ENCODE assay signal across 13 cellular contexts in the genomic region with DNA sequence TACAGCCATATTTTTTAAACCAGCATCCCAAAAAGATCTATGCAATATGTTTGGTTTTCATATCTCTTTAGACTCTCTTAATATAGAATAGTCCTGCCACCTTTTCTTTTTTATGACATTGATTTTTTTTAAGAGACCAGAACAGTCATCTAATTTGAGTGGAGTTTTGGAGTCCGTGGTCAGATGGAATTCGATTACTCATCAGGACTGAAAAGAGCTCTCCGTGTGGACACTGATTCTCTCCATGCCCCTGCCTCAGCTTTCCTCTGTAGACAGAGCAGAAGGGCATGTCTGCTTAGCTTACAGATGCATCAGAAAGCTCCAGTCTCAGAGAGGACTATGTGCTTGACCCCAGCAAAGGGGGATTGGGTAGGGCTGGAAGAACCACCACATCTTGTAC. TPM values are rescaled to one million over a fixed set of nuclear protein-coding genes. Genes with fewer than 3 reads are reported as not detected.
DNase-seq lines count a peak whose midpoint lies in the region; ATAC-seq and TF ChIP-seq lines count a peak whose summit lies in the region.
"Had no signal": no experiment of that assay in that cellular context is flagged by ENCODE, and none has a peak within 500 bp of the region (broad histone marks: within the 10 kb centered on the region; RNA-seq: fewer than 3 reads in every experiment).

No MANE protein-coding gene starts in this region.

- H3K27ac ChIP-seq in right cardiac atrium (ENCODE audit: low read length) (no peak overlapping the region), endodermal cell (ENCODE audit: low read depth, low read length) (no peak overlapping the region)
- H3K27ac ChIP-seq: sigmoid colon had no signal

- intact Hi-C loops in left ventricle myocardium superior (cut with micrococcal nuclease) = no loop called here
- intact Hi-C loops in right cardiac atrium (cut with DNase I) = no loop called here
- intact Hi-C loops in posterior cingulate gyrus (cut with DNase I) = no loop called here

- peaks cover 11% of the 10 kb centered on the region for H3K36me3 Mint-ChIP-seq in endodermal cell (ENCODE audit: low read depth)

- WGBS in right cardiac atrium = 43% methylated on average over 3 of the region's 3 CpGs
- 74 to 87% methylated on average over 3 of the region's 3 CpGs for WGBS in endodermal cell (ENCODE audit: insufficient coverage in 1 of 2, insufficient read length in 1 of 2), 2 experiments

- no peaks in the 10 kb centered on the region for H3K27me3 ChIP-seq in right cardiac atrium (ENCODE audit: control insufficient read depth, insufficient read depth)
- no peaks in the 10 kb centered on the region for H3K27me3 ChIP-seq in endodermal cell (ENCODE audit: control insufficient read depth, insufficient read depth, low read length, poor library complexity, severe bottlenecking)
- H3K27me3 ChIP-seq: sigmoid colon had no signal

- H3K27me3 Mint-ChIP-seq in endodermal cell (ENCODE audit: insufficient read depth) = no peaks in the 10 kb centered on the region
- H3K27me3 Mint-ChIP-seq: activated naive CD4-positive, alpha-beta T cell treated with anti-CD3 and anti-CD28 coated beads, Interleukin-2, amount 10 ng/mL, durations not matched to agents 7 days and 5 days had no signal

- H3K4me1 Mint-ChIP-seq in endodermal cell = no peaks in the 10 kb centered on the region
- H3K4me1 Mint-ChIP-seq: B cell had no signal

- H3K9me3 ChIP-seq in right cardiac atrium (ENCODE audit: control insufficient read depth, low read length) (no peaks in the 10 kb centered on the region), endodermal cell (ENCODE audit: control insufficient read depth, low read length) (peaks cover 25% of the 10 kb centered on the region)

- no peak for DNase-seq in left ventricle myocardium superior
- DNase-seq in right cardiac atrium = no peak
- peak; percentile 98 for DNase-seq in SW480 (ENCODE audit: low spot score)
- DNase-seq in fibroblast of villous mesenchyme (ENCODE audit: low read depth) = peak; percentile 75
- DNase-seq in endodermal cell = no peak
- no peak for DNase-seq in OCI-M1 (lab: John Stamatoyannopoulos, UW)
- DNase-seq in NCI-H1105 treated with DMSO at 0.1 percent for 48 hours (lab: John Stamatoyannopoulos, UW) = no peak
- DNase-seq in posterior cingulate gyrus = no peak
- DNase-seq: activated naive CD4-positive, alpha-beta T cell treated with anti-CD3 and anti-CD28 coated beads, Interleukin-2, amount 10 ng/mL, durations not matched to agents 7 days and 5 days; NCI-H1694 treated with DMSO at 0.1 percent for 48 hours; sigmoid colon; T-helper 2 cell had no signal

- peaks cover 30% of the 10 kb centered on the region for H3K9me3 Mint-ChIP-seq in endodermal cell

- H3K4me3 Mint-ChIP-seq in endodermal cell = no peak overlapping the region
- H3K4me3 Mint-ChIP-seq: activated naive CD4-positive, alpha-beta T cell treated with anti-CD3 and anti-CD28 coated beads, Interleukin-2, amount 10 ng/mL, durations not matched to agents 7 days and 5 days; B cell had no signal

- H3K9ac ChIP-seq in endodermal cell (ENCODE audit: extremely low read depth, low read length, poor library complexity, severe bottlenecking) = no peak overlapping the region

- no peak overlapping the region for H3K27ac Mint-ChIP-seq in endodermal cell
- H3K27ac Mint-ChIP-seq: activated naive CD4-positive, alpha-beta T cell treated with anti-CD3 and anti-CD28 coated beads, Interleukin-2, amount 10 ng/mL, durations not matched to agents 7 days and 5 days; B cell had no signal

- TF ChIP-seq CTCF in fibroblast of villous mesenchyme (IDR thresholded peaks at IDR 0.05; ENCODE audit: insufficient read depth, low read depth, low read length) = no peak
- no peak for TF ChIP-seq CTCF in endodermal cell (conservative IDR thresholded peaks at IDR 0.05)

- ATAC-seq in left ventricle myocardium superior (peak; percentile 30), right cardiac atrium (no peak)

- no peak overlapping the region for H3K4me3 ChIP-seq in right cardiac atrium (ENCODE audit: low read length)
- H3K4me3 ChIP-seq in fibroblast of villous mesenchyme (ENCODE audit: low read depth, low read length) = no peak overlapping the region
- H3K4me3 ChIP-seq in endodermal cell (ENCODE audit: low read length) = no peak overlapping the region
- H3K4me3 ChIP-seq: sigmoid colon had no signal

- no peaks in the 10 kb centered on the region for H3K36me3 ChIP-seq in endodermal cell (ENCODE audit: control insufficient read depth, insufficient read depth, low read length)
- H3K36me3 ChIP-seq: sigmoid colon had no signal

- H3K4me1 ChIP-seq in right cardiac atrium (ENCODE audit: control insufficient read depth, insufficient read depth, low read length) (no peaks in the 10 kb centered on the region), endodermal cell (ENCODE audit: control insufficient read depth, insufficient read depth, low read length) (no peaks in the 10 kb centered on the region)
- H3K4me1 ChIP-seq: sigmoid colon had no signal

RNA-seq across cellular contexts. Expression of a gene that starts 27.8 kb away (rescaled TPM):
- total RNA-seq in left ventricle myocardium superior (not detected), right cardiac atrium (under 1 TPM in 1 of 4 donors, not detected in 3; 0.28 TPM), fibroblast of villous mesenchyme (under 0.01 TPM in 1 of 2 replicates, not detected in the other), endodermal cell (1 to 10 TPM in 1 of 2 donors, under 1 TPM in 1; 0.31 to 1.0 TPM)
- polyA plus RNA-seq in right cardiac atrium = 0.14 TPM
- polyA plus RNA-seq in endodermal cell (2013, experiment 1 of 2) = not detected
- not detected for polyA plus RNA-seq in endodermal cell (2013, experiment 2 of 2)
- total RNA-seq: B cell, sigmoid colon had no signal

RNA-seq across cellular contexts. Expression of a gene that starts 49.7 kb away (rescaled TPM):
- total RNA-seq in left ventricle myocardium superior (332 TPM), right cardiac atrium (100 to 1,000 TPM in 2 of 4 donors, 10 to 100 TPM in 2; 72.4 to 176 (median 94.8) TPM), fibroblast of villous mesenchyme (69.1 and 71.2 TPM in 2 replicates), endodermal cell (100 to 1,000 TPM in 1 of 2 donors, 10 to 100 TPM in 1; 98.5 to 213 TPM)
- polyA plus RNA-seq in right cardiac atrium = 26.4 TPM
- polyA plus RNA-seq in endodermal cell (2013, experiment 1 of 2) = 28.0 TPM
- 25.9 TPM for polyA plus RNA-seq in endodermal cell (2013, experiment 2 of 2)

Comparison
In these comparisons a context has a peak if more than half of its experiments do, and no peak if none do; other contexts are left out.
1. DNase-seq: peak in SW480 (single experiment) and fibroblast of villous mesenchyme (single experiment); none in left ventricle myocardium superior (single experiment), right cardiac atrium (0 of 3), endodermal cell (single experiment), OCI-M1 (single experiment), NCI-H1105 treated with DMSO at 0.1 percent for 48 hours (single experiment) and posterior cingulate gyrus (0 of 10).